1 cellular context compared by ENCODE assay signal in the genomic region with DNA sequence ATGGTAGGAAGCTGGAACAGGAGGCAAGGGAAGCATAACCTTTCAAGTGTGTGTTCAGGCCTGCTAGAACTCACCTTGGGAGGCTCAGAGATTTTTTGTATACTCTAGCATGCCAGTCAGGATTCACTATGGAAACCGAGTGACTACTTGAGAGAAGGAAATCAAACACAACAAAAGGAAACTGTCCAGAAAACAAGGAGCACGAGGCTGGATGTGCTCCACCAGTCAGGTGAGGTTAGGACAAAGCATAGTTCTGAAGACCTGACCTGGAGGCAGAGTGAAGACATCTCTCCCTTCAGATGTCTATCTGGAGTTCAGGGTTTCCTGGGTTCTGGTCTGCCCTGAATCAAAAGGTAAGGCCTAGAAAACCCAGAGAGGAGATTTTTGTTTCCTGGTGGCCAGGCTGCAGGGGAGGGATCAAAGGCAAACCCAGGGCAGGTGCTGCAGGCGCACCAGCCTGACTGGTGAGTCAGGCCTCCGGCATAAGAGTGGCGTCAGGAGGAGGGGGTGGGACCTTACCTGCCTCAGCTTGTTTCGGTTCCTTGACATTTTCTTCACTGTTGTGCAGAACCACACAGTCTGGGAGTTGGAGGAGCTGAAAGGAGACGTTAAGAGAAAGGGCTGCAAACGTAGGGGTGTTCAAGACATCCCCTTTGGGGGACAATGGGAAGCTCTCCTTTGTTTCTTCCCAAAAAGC.
TF ChIP-seq lines count a peak whose summit lies in the region.

No MANE protein-coding gene starts in this region.

TF ChIP-seq in WTC11, 78 proteins besides CTCF, POLR2A, EP300 and RAD21 (continued from another document):
- no peak for TF ChIP-seq FOXP1 (CRISPR knock-in tag; IDR thresholded peaks at IDR 0.05; ENCODE audit: borderline replicate concordance)
